8 cellular contexts compared by ENCODE assay signal in genomic region chr2:49770919-49771318, GRCh38.
DNase-seq lines count a peak whose midpoint lies in the region; ATAC-seq, FAIRE-seq and TF ChIP-seq lines count a peak whose summit lies in the region.

No MANE protein-coding gene starts in this region.

- DNase-seq in GM20000 (ENCODE audit: low spot score) = peak; percentile 4
- DNase-seq in WERI-Rb-1 = peak; percentile 81
- DNase-seq in kidney = no peak
- DNase-seq in Kasumi-1 (lab: John Stamatoyannopoulos, UW) = no peak
- DNase-seq in CD8-positive, alpha-beta memory T cell = no peak
- no peak for DNase-seq in HFFc6

- POLR2A ChIA-PET in CD8-positive, alpha-beta memory T cell (lab: Charles Lee) = no interaction called here

- no peaks in the 10 kb centered on the region for H3K9me3 ChIP-seq in WERI-Rb-1 (ENCODE audit: severe bottlenecking)
- no peaks in the 10 kb centered on the region for H3K9me3 ChIP-seq in kidney (ENCODE audit: control insufficient read depth in 1 of 2, low read length in 2 of 2)
- no peaks in the 10 kb centered on the region for H3K9me3 ChIP-seq in CD8-positive, alpha-beta memory T cell (ENCODE audit: low read length)

- no peak for ATAC-seq in HG03045 (IDR thresholded peaks at IDR 0.05; ENCODE audit: unreplicated experiment)

- no peak overlapping the region for H3K27ac Mint-ChIP-seq in CD8-positive, alpha-beta memory T cell
- no peak overlapping the region for H3K27ac Mint-ChIP-seq in HFFc6

- H3K36me3 ChIP-seq in WERI-Rb-1 (no peaks in the 10 kb centered on the region), kidney (ENCODE audit: control insufficient read depth in 1 of 2, insufficient read depth in 2 of 2, low read length in 2 of 2) (no peaks in the 10 kb centered on the region)
- H3K36me3 ChIP-seq in CD8-positive, alpha-beta memory T cell (ENCODE audit: insufficient read depth, low read length) = no peaks in the 10 kb centered on the region

- intact Hi-C loops in kidney (cut with DNase I) = no loop called here

- H3K4me1 Mint-ChIP-seq in CD8-positive, alpha-beta memory T cell = no peaks in the 10 kb centered on the region
- H3K4me1 Mint-ChIP-seq in HFFc6 (ENCODE audit: low read depth) = no peaks in the 10 kb centered on the region

- FAIRE-seq in kidney (lab: Jason Lieb, UNC) = no peak

- H3K27me3 ChIP-seq in WERI-Rb-1 (ENCODE audit: insufficient read depth, low read depth, severe bottlenecking) = no peaks in the 10 kb centered on the region
- no peaks in the 10 kb centered on the region for H3K27me3 ChIP-seq in CD8-positive, alpha-beta memory T cell (ENCODE audit: insufficient read depth, low read length, poor library complexity, severe bottlenecking)

- H3K27me3 Mint-ChIP-seq in CD8-positive, alpha-beta memory T cell = no peaks in the 10 kb centered on the region
- no peaks in the 10 kb centered on the region for H3K27me3 Mint-ChIP-seq in HFFc6 (ENCODE audit: insufficient read depth)

- CTCF ChIA-PET in CD8-positive, alpha-beta memory T cell (lab: Charles Lee) = no interaction called here

- H3K9ac ChIP-seq in kidney (ENCODE audit: low read length in 2 of 2) = no peak overlapping the region

- H3K36me3 Mint-ChIP-seq in CD8-positive, alpha-beta memory T cell = no peaks in the 10 kb centered on the region
- peaks cover 5% of the 10 kb centered on the region; the same call in 1 of the 2 replicates for H3K36me3 Mint-ChIP-seq in HFFc6 (ENCODE audit: low read depth)

- H3K9me3 Mint-ChIP-seq in CD8-positive, alpha-beta memory T cell = peaks cover 2 to 8% (median 5%) of the 10 kb centered on the region in 5 donors
- H3K9me3 Mint-ChIP-seq in HFFc6 = peaks cover 22% of the 10 kb centered on the region

- no peaks in the 10 kb centered on the region for H3K4me1 ChIP-seq in kidney (ENCODE audit: control insufficient read depth in 1 of 2, insufficient read depth in 1 of 2, low read depth in 1 of 2, low read length in 2 of 2)
- no peaks in the 10 kb centered on the region for H3K4me1 ChIP-seq in CD8-positive, alpha-beta memory T cell (ENCODE audit: insufficient read depth, low read length)

- H3K27ac ChIP-seq in C4-2B = no peak overlapping the region
- no peak overlapping the region for H3K27ac ChIP-seq in WERI-Rb-1
- H3K27ac ChIP-seq in kidney (ENCODE audit: low read depth in 2 of 2, low read length in 2 of 2) = no peak overlapping the region
- H3K27ac ChIP-seq in CD8-positive, alpha-beta memory T cell (ENCODE audit: low read depth, low read length) = no peak overlapping the region

- H3K4me3 ChIP-seq in WERI-Rb-1 (ENCODE audit: low read depth, low read length) (no peak overlapping the region), kidney (ENCODE audit: low read length in 2 of 2) (no peak overlapping the region)
- H3K4me3 ChIP-seq in CD8-positive, alpha-beta memory T cell (ENCODE audit: low read length) = no peak overlapping the region

- no peak overlapping the region for H3K4me3 Mint-ChIP-seq in CD8-positive, alpha-beta memory T cell
- no peak overlapping the region for H3K4me3 Mint-ChIP-seq in HFFc6

- TF ChIP-seq CTCF in C4-2B (conservative IDR thresholded peaks at IDR 0.05) (peak; percentile 51), GM20000 (IDR thresholded peaks at IDR 0.05; ENCODE audit: extremely low read depth, missing control alignments) (peak; percentile 24), WERI-Rb-1 (IDR thresholded peaks at IDR 0.05; ENCODE audit: low read depth, low read length) (peak; percentile 98), kidney (IDR thresholded peaks at IDR 0.05; ENCODE audit: borderline replicate concordance, extremely low read depth, insufficient read depth) (peak; percentile 40), HFFc6 (IDR thresholded peaks at IDR 0.05) (no peak)

Comparison
In these comparisons a context has a peak if more than half of its experiments do, and no peak if none do; other contexts are left out.
1. DNase-seq: peak in GM20000 (single experiment) and WERI-Rb-1 (single experiment); none in kidney (single experiment), Kasumi-1 (0 of 2), CD8-positive, alpha-beta memory T cell (0 of 5) and HFFc6 (single experiment).